ENCODE assay signal across 8 cellular contexts in genomic region chr19:48397636-48398328, GRCh38. TPM values are rescaled to one million over a fixed set of nuclear protein-coding genes. Genes with fewer than 3 reads are reported as not detected.
DNase-seq lines count a peak whose midpoint lies in the region; ATAC-seq, FAIRE-seq and TF ChIP-seq lines count a peak whose summit lies in the region.

No MANE protein-coding gene starts in this region.

- TF ChIP-seq CTCF in glutamatergic neuron (IDR thresholded peaks at IDR 0.05; ENCODE audit: partially characterized antibody, unreplicated experiment) (no peak), kidney (IDR thresholded peaks at IDR 0.05; ENCODE audit: borderline replicate concordance, extremely low read depth, insufficient read depth) (no peak)

- H3K4me1 Mint-ChIP-seq in activated CD4-positive, alpha-beta T cell treated with anti-CD3 and anti-CD28 coated beads for 36 hours, result peaks cover 27% of the 10 kb centered on the region
- H3K4me1 Mint-ChIP-seq in T-cell (peaks cover 36 to 42% (median 39%) of the 10 kb centered on the region in 3 donors), glutamatergic neuron (ENCODE audit: low read depth, unreplicated experiment) (peaks cover 24% of the 10 kb centered on the region)
- peaks cover 64% of the 10 kb centered on the region for H3K4me1 Mint-ChIP-seq in stimulated activated naive CD8-positive, alpha-beta T cell treated with anti-CD3 and anti-CD28 coated beads, Interleukin-15, amount 100 ng/mL, for 72 hours

- peaks cover 31% of the 10 kb centered on the region for H3K27me3 Mint-ChIP-seq in activated CD4-positive, alpha-beta T cell treated with anti-CD3 and anti-CD28 coated beads for 36 hours
- peaks cover 27 to 35% of the 10 kb centered on the region in 2 donors for H3K27me3 Mint-ChIP-seq in T-cell
- peaks cover 21% of the 10 kb centered on the region for H3K27me3 Mint-ChIP-seq in glutamatergic neuron (ENCODE audit: unreplicated experiment)
- peaks cover 54% of the 10 kb centered on the region for H3K27me3 Mint-ChIP-seq in stimulated activated naive CD8-positive, alpha-beta T cell treated with anti-CD3 and anti-CD28 coated beads, Interleukin-15, amount 100 ng/mL, for 72 hours

- H3K36me3 ChIP-seq in kidney (ENCODE audit: control insufficient read depth in 1 of 2, insufficient read depth in 2 of 2, low read length in 2 of 2), result no peaks in the 10 kb centered on the region

- intact Hi-C loops in activated CD4-positive, alpha-beta T cell treated with anti-CD3 and anti-CD28 coated beads for 36 hours (cut with DNase I, micrococcal nuclease), result loop anchor here (1.0 to 10.0 kb wide), 12 partner anchors 33 to 341 kb away; partner anchors contain the start of genes CYTH2 (in 1 of the 2), EMP3 (in 1 of the 2), GRWD1 (in 1 of the 2) and LIG1 (in 1 of the 2)
- intact Hi-C loops in kidney (cut with DNase I), result no loop called here

- H3K4me3 Mint-ChIP-seq in activated CD4-positive, alpha-beta T cell treated with anti-CD3 and anti-CD28 coated beads for 36 hours, result peak overlapping the region; percentile 83
- H3K4me3 Mint-ChIP-seq in T-cell (peak overlapping the region; percentile 80 to 97 (median 87)), glutamatergic neuron (ENCODE audit: unreplicated experiment) (peak overlapping the region; percentile 78)
- peak overlapping the region; percentile 87 to 91 for H3K4me3 Mint-ChIP-seq in stimulated activated naive CD8-positive, alpha-beta T cell treated with anti-CD3 and anti-CD28 coated beads, Interleukin-15, amount 100 ng/mL, for 72 hours

- no peaks in the 10 kb centered on the region for H3K9me3 Mint-ChIP-seq in activated CD4-positive, alpha-beta T cell treated with anti-CD3 and anti-CD28 coated beads for 36 hours (ENCODE audit: low read depth)
- H3K9me3 Mint-ChIP-seq in T-cell, result peaks cover 0 to 6% (median 0%) of the 10 kb centered on the region in 3 donors
- peaks cover 17% of the 10 kb centered on the region for H3K9me3 Mint-ChIP-seq in glutamatergic neuron (ENCODE audit: unreplicated experiment)
- peaks cover 0 to 4% of the 10 kb centered on the region in 2 donors for H3K9me3 Mint-ChIP-seq in stimulated activated naive CD8-positive, alpha-beta T cell treated with anti-CD3 and anti-CD28 coated beads, Interleukin-15, amount 100 ng/mL, for 72 hours

- peak overlapping the region; percentile 84 for H3K27ac Mint-ChIP-seq in activated CD4-positive, alpha-beta T cell treated with anti-CD3 and anti-CD28 coated beads for 36 hours
- H3K27ac Mint-ChIP-seq in T-cell (peak overlapping the region; percentile 79 to 82), glutamatergic neuron (ENCODE audit: unreplicated experiment) (peak overlapping the region; percentile 90)
- peak overlapping the region; percentile 90 to 96 for H3K27ac Mint-ChIP-seq in stimulated activated naive CD8-positive, alpha-beta T cell treated with anti-CD3 and anti-CD28 coated beads, Interleukin-15, amount 100 ng/mL, for 72 hours

- H3K36me3 Mint-ChIP-seq in activated CD4-positive, alpha-beta T cell treated with anti-CD3 and anti-CD28 coated beads for 36 hours (ENCODE audit: low read depth), result no peaks in the 10 kb centered on the region
- H3K36me3 Mint-ChIP-seq in T-cell (no peaks in the 10 kb centered on the region), glutamatergic neuron (ENCODE audit: unreplicated experiment) (no peaks in the 10 kb centered on the region)

- ATAC-seq in activated CD4-positive, alpha-beta T cell treated with anti-CD3 and anti-CD28 coated beads for 36 hours, result no peak
- ATAC-seq in T-cell (replicated peaks in 1 of 4), result no peak
- no peak for ATAC-seq in stimulated activated naive CD8-positive, alpha-beta T cell treated with anti-CD3 and anti-CD28 coated beads, Interleukin-15, amount 100 ng/mL, for 72 hours
- ATAC-seq in HG03442 (IDR thresholded peaks at IDR 0.05; ENCODE audit: unreplicated experiment), result no peak

- no peak overlapping the region for H3K9ac ChIP-seq in kidney (ENCODE audit: low read length in 2 of 2)

- CTCF ChIA-PET in activated CD4-positive, alpha-beta T cell treated with anti-CD3 and anti-CD28 coated beads for 36 hours (lab: Charles Lee), result no interaction called here
- CTCF ChIA-PET in T-cell (lab: Charles Lee), result no interaction called here

- POLR2A ChIA-PET in activated CD4-positive, alpha-beta T cell treated with anti-CD3 and anti-CD28 coated beads for 36 hours (lab: Charles Lee), result no interaction called here
- POLR2A ChIA-PET in T-cell (lab: Charles Lee), result no interaction called here

- H3K4me1 ChIP-seq in kidney (ENCODE audit: control insufficient read depth in 1 of 2, insufficient read depth in 1 of 2, low read depth in 1 of 2, low read length in 2 of 2), result peaks cover 0 to 2% of the 10 kb centered on the region in 2 donors

- DNase-seq in activated CD4-positive, alpha-beta T cell treated with anti-CD3 and anti-CD28 coated beads for 36 hours, result no peak
- DNase-seq in activated CD4-positive, alpha-beta T cell treated with anti-CD3 and anti-CD28 coated beads, Interleukin-2, amount 50 U/mL, for 4 hours, result no peak
- DNase-seq in T-cell (no peak), glutamatergic neuron (no peak), DMS114 treated with DMSO at 0.1 percent for 48 hours (lab: John Stamatoyannopoulos, UW; ENCODE audit: unreplicated experiment) (no peak), kidney (no peak)
- no peak for DNase-seq in stimulated activated naive CD8-positive, alpha-beta T cell treated with anti-CD3 and anti-CD28 coated beads, Interleukin-15, amount 100 ng/mL, for 72 hours

- peak overlapping the region in 1 of 2 donors; percentile 24 for H3K4me3 ChIP-seq in kidney (ENCODE audit: low read length in 2 of 2)

- no peak for FAIRE-seq in kidney (lab: Jason Lieb, UNC)

- H3K9me3 ChIP-seq in kidney (ENCODE audit: control insufficient read depth in 1 of 2, low read length in 2 of 2), result no peaks in the 10 kb centered on the region

- H3K27ac ChIP-seq in kidney (ENCODE audit: low read depth in 2 of 2, low read length in 2 of 2), result no peak overlapping the region

RNA-seq across cellular contexts. Expression of gene GRIN2D, which starts 4.3 kb away (rescaled TPM):
- total RNA-seq in activated CD4-positive, alpha-beta T cell treated with anti-CD3 and anti-CD28 coated beads for 36 hours, result under 1 TPM; 0.11 to 0.14 TPM
- total RNA-seq in T-cell (under 1 TPM in 4 of 5 donors, not detected in 1; 0.13 to 0.23 (median 0.16) TPM), glutamatergic neuron (ENCODE audit: unreplicated experiment) (21.7 TPM), kidney (0.54 TPM)
- 0.13 TPM for polyA plus RNA-seq in kidney (ENCODE audit: insufficient read depth, low read depth, low replicate concordance)

RNA-seq across cellular contexts. Expression of gene KDELR1, which starts 6.4 kb away (rescaled TPM):
- total RNA-seq in activated CD4-positive, alpha-beta T cell treated with anti-CD3 and anti-CD28 coated beads for 36 hours, result 10 to 100 TPM; 69.5 to 78.8 TPM
- 10 to 100 TPM; 40.9 to 55.9 (median 47.5) TPM for total RNA-seq in T-cell
- total RNA-seq in glutamatergic neuron (ENCODE audit: unreplicated experiment), result 213 TPM
- total RNA-seq in kidney, result 169 TPM
- 204 TPM for polyA plus RNA-seq in kidney (ENCODE audit: insufficient read depth, low read depth, low replicate concordance)

RNA-seq across cellular contexts. Expression of gene SYNGR4, which starts 33.6 kb away (rescaled TPM):
- under 1 TPM in 1 of 2 experiments, not detected in 1; 0.25 TPM for total RNA-seq in activated CD4-positive, alpha-beta T cell treated with anti-CD3 and anti-CD28 coated beads for 36 hours
- total RNA-seq in T-cell (not detected), glutamatergic neuron (ENCODE audit: unreplicated experiment) (not detected), kidney (not detected)
- not detected for polyA plus RNA-seq in kidney (ENCODE audit: insufficient read depth, low read depth, low replicate concordance)

RNA-seq across cellular contexts. Expression of gene TMEM143, which starts 34.0 kb away (rescaled TPM):
- 10 to 100 TPM; 18.9 to 21.5 TPM for total RNA-seq in activated CD4-positive, alpha-beta T cell treated with anti-CD3 and anti-CD28 coated beads for 36 hours
- 10 to 100 TPM; 14.5 to 33.5 (median 29.0) TPM for total RNA-seq in T-cell
- 11.9 TPM for total RNA-seq in glutamatergic neuron (ENCODE audit: unreplicated experiment)
- total RNA-seq in kidney, result 9.2 TPM
- 15.7 TPM for polyA plus RNA-seq in kidney (ENCODE audit: insufficient read depth, low read depth, low replicate concordance)

RNA-seq across cellular contexts. Expression of gene GRWD1, which starts 48.0 kb away (rescaled TPM):
- 10 to 100 TPM; 43.4 to 51.3 TPM for total RNA-seq in activated CD4-positive, alpha-beta T cell treated with anti-CD3 and anti-CD28 coated beads for 36 hours
- total RNA-seq in T-cell (10 to 100 TPM; 29.7 to 55.2 (median 42.6) TPM), glutamatergic neuron (ENCODE audit: unreplicated experiment) (25.0 TPM), kidney (34.0 TPM)
- 19.0 TPM for polyA plus RNA-seq in kidney (ENCODE audit: insufficient read depth, low read depth, low replicate concordance)

Comparison
In these comparisons a context has a peak if more than half of its experiments do, and no peak if none do; other contexts are left out.
1. RNA of gene GRIN2D, which starts 4.3 kb away (total RNA-seq): 21.7 TPM in glutamatergic neuron (single experiment); 0.54 TPM in kidney (single experiment), 0.13 to 0.23 TPM in T-cell and 0.11 to 0.14 TPM in activated CD4-positive, alpha-beta T cell treated with anti-CD3 and anti-CD28 coated beads for 36 hours; every median in the first group is over 10 times any median in the second.
2. Peak in every context shown above with its lines, with median percentiles within 50 percentile points of each other: H3K27ac Mint-ChIP-seq and H3K4me3 Mint-ChIP-seq.